ENCODE assay signal across 1 cellular context in genomic region chr17:64402469-64402868, GRCh38.
TF ChIP-seq lines count a peak whose summit lies in the region.

No MANE protein-coding gene starts in this region.

TF ChIP-seq in HepG2, 621 proteins besides CTCF, POLR2A, EP300 and RAD21 (continues in another document):
- TF ChIP-seq, protein P1, sequence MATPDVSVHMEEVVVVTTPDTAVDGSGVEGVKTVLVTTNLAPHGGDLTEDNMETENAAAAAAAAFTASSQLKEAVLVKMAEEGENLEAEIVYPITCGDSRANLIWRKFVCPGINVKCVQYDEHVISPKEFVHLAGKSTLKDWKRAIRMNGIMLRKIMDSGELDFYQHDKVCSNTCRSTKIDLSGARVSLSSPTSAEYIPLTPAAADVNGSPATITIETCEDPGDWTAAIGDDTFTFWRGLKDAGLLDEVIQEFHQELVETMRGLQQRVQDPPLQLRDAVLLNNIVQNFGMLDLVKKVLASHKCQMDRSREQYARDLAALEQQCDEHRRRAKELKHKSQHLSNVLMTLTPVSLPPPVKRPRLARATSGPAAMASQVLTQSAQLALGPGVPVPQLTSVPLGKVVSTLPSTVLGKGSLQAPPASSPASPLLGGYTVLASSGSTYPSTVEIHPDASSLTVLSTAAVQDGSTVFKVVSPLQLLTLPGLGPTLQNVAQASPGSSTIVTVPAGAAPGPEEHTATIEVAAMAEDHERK (CRISPR knock-in tag; IDR thresholded peaks at IDR 0.05; ENCODE audit: low read depth) = no peak
- TF ChIP-seq, protein P2, sequence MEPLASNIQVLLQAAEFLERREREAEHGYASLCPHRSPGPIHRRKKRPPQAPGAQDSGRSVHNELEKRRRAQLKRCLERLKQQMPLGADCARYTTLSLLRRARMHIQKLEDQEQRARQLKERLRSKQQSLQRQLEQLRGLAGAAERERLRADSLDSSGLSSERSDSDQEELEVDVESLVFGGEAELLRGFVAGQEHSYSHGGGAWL (CRISPR knock-in tag; IDR thresholded peaks at IDR 0.05) = no peak
- TF ChIP-seq PITX1 (CRISPR knock-in tag; IDR thresholded peaks at IDR 0.05) (no peak), THRA (CRISPR knock-in tag; IDR thresholded peaks at IDR 0.05; ENCODE audit: borderline replicate concordance) (no peak), MIXL1 (CRISPR knock-in tag; IDR thresholded peaks at IDR 0.05) (no peak), DNMT3B (CRISPR knock-in tag; conservative IDR thresholded peaks at IDR 0.05) (no peak), NFIC (IDR thresholded peaks at IDR 0.05; ENCODE audit: low read length) (no peak), SALL1 (CRISPR knock-in tag; IDR thresholded peaks at IDR 0.05) (peak; percentile 54), TOPORS (CRISPR knock-in tag; IDR thresholded peaks at IDR 0.05) (no peak), PRMT3 (CRISPR knock-in tag; IDR thresholded peaks at IDR 0.05; ENCODE audit: borderline replicate concordance, low read depth) (no peak), ZNF567 (CRISPR knock-in tag; IDR thresholded peaks at IDR 0.05; ENCODE audit: borderline replicate concordance) (no peak), HOXA7 (CRISPR knock-in tag; IDR thresholded peaks at IDR 0.05) (no peak), MIER3 (CRISPR knock-in tag; IDR thresholded peaks at IDR 0.05; ENCODE audit: borderline replicate concordance) (no peak), ESRRA (CRISPR knock-in tag; IDR thresholded peaks at IDR 0.05; ENCODE audit: low read depth) (no peak), RARA (CRISPR knock-in tag; IDR thresholded peaks at IDR 0.05) (peak; percentile 58; the same call in 1 of the 2 replicates), ZNF136 (CRISPR knock-in tag; IDR thresholded peaks at IDR 0.05; ENCODE audit: low read depth) (no peak), EZH2 (conservative IDR thresholded peaks at IDR 0.05; ENCODE audit: low read depth, low read length) (no peak), POLR2G (IDR thresholded peaks at IDR 0.05; ENCODE audit: low read depth, low read length) (peak; percentile 55), TCF12 (IDR thresholded peaks at IDR 0.05) (no peak), TCF12 (CRISPR knock-in tag; IDR thresholded peaks at IDR 0.05) (no peak), ZFP41 (CRISPR knock-in tag; IDR thresholded peaks at IDR 0.05; ENCODE audit: borderline replicate concordance) (no peak), HOXA9 (CRISPR knock-in tag; IDR thresholded peaks at IDR 0.05; ENCODE audit: borderline replicate concordance) (no peak), ZNF839 (CRISPR knock-in tag; IDR thresholded peaks at IDR 0.05; ENCODE audit: borderline replicate concordance) (no peak), NFYB (CRISPR knock-in tag; IDR thresholded peaks at IDR 0.05) (no peak), ZNF232 (CRISPR knock-in tag; IDR thresholded peaks at IDR 0.05; ENCODE audit: borderline replicate concordance) (0 out of 2 replicates have a peak, but pooled peaks have one; percentile 31), SNAI1 (CRISPR knock-in tag; IDR thresholded peaks at IDR 0.05; ENCODE audit: borderline replicate concordance) (no peak), ZNF260 (CRISPR knock-in tag; IDR thresholded peaks at IDR 0.05; ENCODE audit: borderline replicate concordance, low read depth) (no peak), ZNF563 (CRISPR knock-in tag; IDR thresholded peaks at IDR 0.05) (no peak), ZNF432 (CRISPR knock-in tag; IDR thresholded peaks at IDR 0.05; ENCODE audit: borderline replicate concordance) (no peak), ZNF362 (CRISPR knock-in tag; IDR thresholded peaks at IDR 0.05; ENCODE audit: borderline replicate concordance) (no peak), TBX3 (IDR thresholded peaks at IDR 0.05; ENCODE audit: borderline replicate concordance) (no peak), SP5 (CRISPR knock-in tag; IDR thresholded peaks at IDR 0.05; ENCODE audit: borderline replicate concordance, low read depth) (peak; percentile 66)
- TF ChIP-seq, protein P3, sequence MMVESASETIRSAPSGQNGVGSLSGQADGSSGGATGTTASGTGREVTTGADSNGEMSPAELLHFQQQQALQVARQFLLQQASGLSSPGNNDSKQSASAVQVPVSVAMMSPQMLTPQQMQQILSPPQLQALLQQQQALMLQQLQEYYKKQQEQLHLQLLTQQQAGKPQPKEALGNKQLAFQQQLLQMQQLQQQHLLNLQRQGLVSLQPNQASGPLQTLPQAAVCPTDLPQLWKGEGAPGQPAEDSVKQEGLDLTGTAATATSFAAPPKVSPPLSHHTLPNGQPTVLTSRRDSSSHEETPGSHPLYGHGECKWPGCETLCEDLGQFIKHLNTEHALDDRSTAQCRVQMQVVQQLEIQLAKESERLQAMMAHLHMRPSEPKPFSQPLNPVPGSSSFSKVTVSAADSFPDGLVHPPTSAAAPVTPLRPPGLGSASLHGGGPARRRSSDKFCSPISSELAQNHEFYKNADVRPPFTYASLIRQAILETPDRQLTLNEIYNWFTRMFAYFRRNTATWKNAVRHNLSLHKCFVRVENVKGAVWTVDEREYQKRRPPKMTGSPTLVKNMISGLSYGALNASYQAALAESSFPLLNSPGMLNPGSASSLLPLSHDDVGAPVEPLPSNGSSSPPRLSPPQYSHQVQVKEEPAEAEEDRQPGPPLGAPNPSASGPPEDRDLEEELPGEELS (CRISPR knock-in tag; IDR thresholded peaks at IDR 0.05) = no peak
- TF ChIP-seq, protein P4, sequence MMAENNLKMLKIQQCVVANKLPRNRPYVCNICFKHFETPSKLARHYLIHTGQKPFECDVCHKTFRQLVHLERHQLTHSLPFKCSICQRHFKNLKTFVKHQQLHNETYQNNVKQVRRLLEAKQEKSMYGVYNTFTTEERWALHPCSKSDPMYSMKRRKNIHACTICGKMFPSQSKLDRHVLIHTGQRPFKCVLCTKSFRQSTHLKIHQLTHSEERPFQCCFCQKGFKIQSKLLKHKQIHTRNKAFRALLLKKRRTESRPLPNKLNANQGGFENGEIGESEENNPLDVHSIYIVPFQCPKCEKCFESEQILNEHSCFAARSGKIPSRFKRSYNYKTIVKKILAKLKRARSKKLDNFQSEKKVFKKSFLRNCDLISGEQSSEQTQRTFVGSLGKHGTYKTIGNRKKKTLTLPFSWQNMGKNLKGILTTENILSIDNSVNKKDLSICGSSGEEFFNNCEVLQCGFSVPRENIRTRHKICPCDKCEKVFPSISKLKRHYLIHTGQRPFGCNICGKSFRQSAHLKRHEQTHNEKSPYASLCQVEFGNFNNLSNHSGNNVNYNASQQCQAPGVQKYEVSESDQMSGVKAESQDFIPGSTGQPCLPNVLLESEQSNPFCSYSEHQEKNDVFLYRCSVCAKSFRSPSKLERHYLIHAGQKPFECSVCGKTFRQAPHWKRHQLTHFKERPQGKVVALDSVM (CRISPR knock-in tag; IDR thresholded peaks at IDR 0.05) = peak; percentile 24; the same call in 1 of the 2 replicates
- TF ChIP-seq, protein P5, sequence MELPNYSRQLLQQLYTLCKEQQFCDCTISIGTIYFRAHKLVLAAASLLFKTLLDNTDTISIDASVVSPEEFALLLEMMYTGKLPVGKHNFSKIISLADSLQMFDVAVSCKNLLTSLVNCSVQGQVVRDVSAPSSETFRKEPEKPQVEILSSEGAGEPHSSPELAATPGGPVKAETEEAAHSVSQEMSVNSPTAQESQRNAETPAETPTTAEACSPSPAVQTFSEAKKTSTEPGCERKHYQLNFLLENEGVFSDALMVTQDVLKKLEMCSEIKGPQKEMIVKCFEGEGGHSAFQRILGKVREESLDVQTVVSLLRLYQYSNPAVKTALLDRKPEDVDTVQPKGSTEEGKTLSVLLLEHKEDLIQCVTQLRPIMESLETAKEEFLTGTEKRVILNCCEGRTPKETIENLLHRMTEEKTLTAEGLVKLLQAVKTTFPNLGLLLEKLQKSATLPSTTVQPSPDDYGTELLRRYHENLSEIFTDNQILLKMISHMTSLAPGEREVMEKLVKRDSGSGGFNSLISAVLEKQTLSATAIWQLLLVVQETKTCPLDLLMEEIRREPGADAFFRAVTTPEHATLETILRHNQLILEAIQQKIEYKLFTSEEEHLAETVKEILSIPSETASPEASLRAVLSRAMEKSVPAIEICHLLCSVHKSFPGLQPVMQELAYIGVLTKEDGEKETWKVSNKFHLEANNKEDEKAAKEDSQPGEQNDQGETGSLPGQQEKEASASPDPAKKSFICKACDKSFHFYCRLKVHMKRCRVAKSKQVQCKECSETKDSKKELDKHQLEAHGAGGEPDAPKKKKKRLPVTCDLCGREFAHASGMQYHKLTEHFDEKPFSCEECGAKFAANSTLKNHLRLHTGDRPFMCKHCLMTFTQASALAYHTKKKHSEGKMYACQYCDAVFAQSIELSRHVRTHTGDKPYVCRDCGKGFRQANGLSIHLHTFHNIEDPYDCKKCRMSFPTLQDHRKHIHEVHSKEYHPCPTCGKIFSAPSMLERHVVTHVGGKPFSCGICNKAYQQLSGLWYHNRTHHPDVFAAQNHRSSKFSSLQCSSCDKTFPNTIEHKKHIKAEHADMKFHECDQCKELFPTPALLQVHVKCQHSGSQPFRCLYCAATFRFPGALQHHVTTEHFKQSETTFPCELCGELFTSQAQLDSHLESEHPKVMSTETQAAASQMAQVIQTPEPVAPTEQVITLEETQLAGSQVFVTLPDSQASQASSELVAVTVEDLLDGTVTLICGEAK (IDR thresholded peaks at IDR 0.05) = no peak
- TF ChIP-seq, protein P5 (CRISPR knock-in tag; IDR thresholded peaks at IDR 0.05) = no peak
- TF ChIP-seq, protein P6, sequence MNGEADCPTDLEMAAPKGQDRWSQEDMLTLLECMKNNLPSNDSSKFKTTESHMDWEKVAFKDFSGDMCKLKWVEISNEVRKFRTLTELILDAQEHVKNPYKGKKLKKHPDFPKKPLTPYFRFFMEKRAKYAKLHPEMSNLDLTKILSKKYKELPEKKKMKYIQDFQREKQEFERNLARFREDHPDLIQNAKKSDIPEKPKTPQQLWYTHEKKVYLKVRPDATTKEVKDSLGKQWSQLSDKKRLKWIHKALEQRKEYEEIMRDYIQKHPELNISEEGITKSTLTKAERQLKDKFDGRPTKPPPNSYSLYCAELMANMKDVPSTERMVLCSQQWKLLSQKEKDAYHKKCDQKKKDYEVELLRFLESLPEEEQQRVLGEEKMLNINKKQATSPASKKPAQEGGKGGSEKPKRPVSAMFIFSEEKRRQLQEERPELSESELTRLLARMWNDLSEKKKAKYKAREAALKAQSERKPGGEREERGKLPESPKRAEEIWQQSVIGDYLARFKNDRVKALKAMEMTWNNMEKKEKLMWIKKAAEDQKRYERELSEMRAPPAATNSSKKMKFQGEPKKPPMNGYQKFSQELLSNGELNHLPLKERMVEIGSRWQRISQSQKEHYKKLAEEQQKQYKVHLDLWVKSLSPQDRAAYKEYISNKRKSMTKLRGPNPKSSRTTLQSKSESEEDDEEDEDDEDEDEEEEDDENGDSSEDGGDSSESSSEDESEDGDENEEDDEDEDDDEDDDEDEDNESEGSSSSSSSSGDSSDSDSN (CRISPR knock-in tag; IDR thresholded peaks at IDR 0.05) = no peak
- TF ChIP-seq, protein P7, sequence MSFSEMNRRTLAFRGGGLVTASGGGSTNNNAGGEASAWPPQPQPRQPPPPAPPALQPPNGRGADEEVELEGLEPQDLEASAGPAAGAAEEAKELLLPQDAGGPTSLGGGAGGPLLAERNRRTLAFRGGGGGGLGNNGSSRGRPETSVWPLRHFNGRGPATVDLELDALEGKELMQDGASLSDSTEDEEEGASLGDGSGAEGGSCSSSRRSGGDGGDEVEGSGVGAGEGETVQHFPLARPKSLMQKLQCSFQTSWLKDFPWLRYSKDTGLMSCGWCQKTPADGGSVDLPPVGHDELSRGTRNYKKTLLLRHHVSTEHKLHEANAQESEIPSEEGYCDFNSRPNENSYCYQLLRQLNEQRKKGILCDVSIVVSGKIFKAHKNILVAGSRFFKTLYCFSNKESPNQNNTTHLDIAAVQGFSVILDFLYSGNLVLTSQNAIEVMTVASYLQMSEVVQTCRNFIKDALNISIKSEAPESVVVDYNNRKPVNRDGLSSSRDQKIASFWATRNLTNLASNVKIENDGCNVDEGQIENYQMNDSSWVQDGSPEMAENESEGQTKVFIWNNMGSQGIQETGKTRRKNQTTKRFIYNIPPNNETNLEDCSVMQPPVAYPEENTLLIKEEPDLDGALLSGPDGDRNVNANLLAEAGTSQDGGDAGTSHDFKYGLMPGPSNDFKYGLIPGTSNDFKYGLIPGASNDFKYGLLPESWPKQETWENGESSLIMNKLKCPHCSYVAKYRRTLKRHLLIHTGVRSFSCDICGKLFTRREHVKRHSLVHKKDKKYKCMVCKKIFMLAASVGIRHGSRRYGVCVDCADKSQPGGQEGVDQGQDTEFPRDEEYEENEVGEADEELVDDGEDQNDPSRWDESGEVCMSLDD (CRISPR knock-in tag; IDR thresholded peaks at IDR 0.05; ENCODE audit: borderline replicate concordance) = no peak
